Comparison of ENCODE assay signal across 8 cellular contexts in genomic region chr10:59805043-59805442, GRCh38. TPM values are rescaled to one million over a fixed set of nuclear protein-coding genes. Genes with fewer than 3 reads are reported as not detected.
DNase-seq lines count a peak whose midpoint lies in the region; ATAC-seq, FAIRE-seq and TF ChIP-seq lines count a peak whose summit lies in the region.

No MANE protein-coding gene starts in this region.

- intact Hi-C loops in Right ventricle myocardium inferior (cut with DNase I) = loop anchor here (5.0 kb wide), 1 partner anchor 178 kb away; no protein-coding TSS in a partner anchor

- FAIRE-seq in GM12892 (lab: Jason Lieb, UNC) = peak; percentile 74

- no peak overlapping the region for H3K9ac ChIP-seq in fibroblast of lung (ENCODE audit: insufficient read depth, low read length)

- peaks cover 5% of the 10 kb centered on the region for H3K36me3 ChIP-seq in fibroblast of lung (ENCODE audit: control insufficient read depth, insufficient read depth, low read length)

- H2AFZ ChIP-seq in fibroblast of lung (ENCODE audit: low read length) = no peak overlapping the region

- ATAC-seq in HG02973 (IDR thresholded peaks at IDR 0.05; ENCODE audit: unreplicated experiment) (no peak), Right ventricle myocardium inferior (no peak), GM18909 (IDR thresholded peaks at IDR 0.05; ENCODE audit: poor library complexity, unreplicated experiment) (no peak)

- no peak overlapping the region for H3K4me2 ChIP-seq in fibroblast of lung (ENCODE audit: extremely low read depth, insufficient read depth, low read length)

- TF ChIP-seq CTCF in AG09309 (IDR thresholded peaks at IDR 0.05; ENCODE audit: control insufficient read depth, insufficient read depth, low read depth, low read length, missing control alignments) (peak; percentile 52), fibroblast of lung (conservative IDR thresholded peaks at IDR 0.05 in 1 of 2, IDR thresholded peaks at IDR 0.05 in 1 of 2; ENCODE audit: low read depth in 1 of 2, low read length in 2 of 2) (peak; percentile 20 to 50)

- H3K79me2 ChIP-seq in fibroblast of lung (ENCODE audit: control insufficient read depth, insufficient read depth, low read length) = no peaks in the 10 kb centered on the region

- TF ChIP-seq POLR2A in GM12892 (IDR thresholded peaks at IDR 0.05; ENCODE audit: low read depth, low read length) = no peak

- no peaks in the 10 kb centered on the region for H3K27me3 ChIP-seq in fibroblast of lung (ENCODE audit: control insufficient read depth, insufficient read depth, low read length)

- H4K20me1 ChIP-seq in fibroblast of lung (ENCODE audit: control insufficient read depth, extremely low read depth, insufficient read depth, low read length) = no peaks in the 10 kb centered on the region

- H3K4me3 ChIP-seq in AG09309 (ENCODE audit: control insufficient read depth, low read depth, low read length) (no peak overlapping the region), fibroblast of lung (replicated peaks in 1 of 4; ENCODE audit: control extremely low read depth in 1 of 4, insufficient read depth in 1 of 4, low read depth in 3 of 4, low read length in 4 of 4) (no peak overlapping the region)

- DNase-seq in AG09309 (ENCODE audit: low read depth) (no peak), GM12892 (ENCODE audit: insufficient read length) (no peak), OCI-M1 (lab: John Stamatoyannopoulos, UW) (peak; percentile 45), fibroblast of lung (ENCODE audit: low read depth in 2 of 2) (peak in 1 of 2 donors; percentile 12), Right ventricle myocardium inferior (ENCODE audit: missing footprints) (no peak)
- DNase-seq in stimulated activated CD4-positive, alpha-beta T cell treated with anti-CD3 and anti-CD28 coated beads, Interleukin-4, amount 100 ng/mL, for 24 hours = peak; percentile 6

- no peaks in the 10 kb centered on the region for H3K4me1 ChIP-seq in fibroblast of lung (ENCODE audit: control insufficient read depth, extremely low read depth, insufficient read depth, low read length)

- no peaks in the 10 kb centered on the region for H3K9me3 ChIP-seq in fibroblast of lung (ENCODE audit: control insufficient read depth, insufficient read depth, low read depth, low read length)

- H3K27ac ChIP-seq in fibroblast of lung (ENCODE audit: insufficient read depth, low read length) = no peak overlapping the region

RNA-seq across cellular contexts. Expression of gene MRLN, which starts 51.8 kb away (rescaled TPM):
- not detected for polyA plus RNA-seq in GM12892 (2012; ENCODE audit: missing spikeins)
- not detected in 2 replicates for total RNA-seq in fibroblast of lung
- polyA plus RNA-seq in fibroblast of lung = not detected in 2 replicates
- not detected in 2 replicates for polyA plus RNA-seq in fibroblast of lung (2012)
- polyA minus RNA-seq in fibroblast of lung (ENCODE audit: low replicate concordance) = not detected in 2 replicates
- total RNA-seq in Right ventricle myocardium inferior = not detected

Comparison
In these comparisons a context has a peak if more than half of its experiments do, and no peak if none do; other contexts are left out.
1. DNase-seq: peak in OCI-M1 (single experiment) and stimulated activated CD4-positive, alpha-beta T cell treated with anti-CD3 and anti-CD28 coated beads, Interleukin-4, amount 100 ng/mL, for 24 hours (single experiment); none in AG09309 (single experiment), GM12892 (single experiment) and Right ventricle myocardium inferior (single experiment).